In the genomic region with DNA sequence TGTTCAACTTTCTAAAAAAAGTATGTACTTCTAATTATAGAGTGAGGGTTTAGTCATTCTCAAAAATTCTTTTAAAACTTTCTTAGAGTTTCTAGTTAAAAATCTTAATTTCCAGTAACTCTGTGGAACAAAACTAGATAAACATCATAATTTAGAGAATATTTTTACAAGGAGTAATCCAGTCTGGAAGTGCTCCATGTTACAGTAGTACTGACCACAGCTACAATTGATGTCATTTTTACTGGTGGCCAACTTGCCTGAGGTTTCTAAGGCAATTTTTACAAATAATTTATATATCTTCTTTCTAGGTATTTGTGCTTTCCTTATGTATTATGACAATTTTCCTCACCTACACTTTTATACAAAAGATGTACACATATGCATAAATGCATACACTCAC, we compare ENCODE assay signal across 28 cellular contexts.
"Had no signal": no experiment of that assay in that cellular context is flagged by ENCODE, and none has a peak within 500 bp of the region (broad histone marks: within the 10 kb centered on the region; RNA-seq: fewer than 3 reads in every experiment).

No MANE protein-coding gene starts in this region.

- H3K27me3 ChIP-seq: MG63 had no signal

- H3K36me3 ChIP-seq: MG63 had no signal

- H3K4me3 ChIP-seq: MG63, SK-N-MC had no signal

- H3K9me3 ChIP-seq: MG63 had no signal

- FAIRE-seq: TTC549 had no signal

- ATAC-seq: activated T-helper 17 cell treated with anti-CD3 and anti-CD28 coated beads, Interleukin-2, amount 50 U/mL, for 72 hours; Panc1; Right ventricle myocardium inferior; T-cell had no signal

- DNase-seq: activated CD4-positive, alpha-beta memory T cell treated with anti-CD3 and anti-CD28 coated beads for 36 hours; activated CD4-positive, alpha-beta T cell treated with anti-CD3 and anti-CD28 coated beads, Interleukin-2, amount 10 ng/mL, durations not matched to agents 7 days and 5 days; activated CD4-positive, CD25-positive, alpha-beta regulatory T cell; activated CD8-positive, alpha-beta memory T cell treated with anti-CD3 and anti-CD28 coated beads for 24 hours; activated gamma-delta T cell; activated naive CD4-positive, alpha-beta T cell treated with anti-CD3 and anti-CD28 coated beads for 36 hours; activated T-cell treated with anti-CD3 and anti-CD28 coated beads, Interleukin-2, amount 50 U/mL, for 48 hours; aorta; cerebellar nuclear complex; KG1; MG63; MV-4-11; NCI-H1092 treated with DMSO at 0.1 percent for 48 hours; NCI-H1436; NCI-H1694 treated with DMSO at 0.1 percent for 48 hours; NCI-H2081; NCI-H510A treated with DMSO at 0.1 percent for 48 hours; NK-92 treated with Interleukin-12 subunit alpha and Interleukin-12 subunit beta, amount 100 ng/mL, for 24 hours; OCI-M1; RPMI8226; T-cell; T-helper 2 cell; T1000 had no signal
